16 cellular contexts compared by ENCODE assay signal in genomic region chr3:151393961-151394360, GRCh38. TPM values are rescaled to one million over a fixed set of nuclear protein-coding genes. Genes with fewer than 3 reads are reported as not detected.
DNase-seq lines count a peak whose midpoint lies in the region; ATAC-seq and TF ChIP-seq lines count a peak whose summit lies in the region.
"Had no signal": no experiment of that assay in that cellular context is flagged by ENCODE, and none has a peak within 500 bp of the region (broad histone marks: within the 10 kb centered on the region; RNA-seq: fewer than 3 reads in every experiment).

No MANE protein-coding gene starts in this region.

- TF ChIP-seq CTCF in A673 (conservative IDR thresholded peaks at IDR 0.05; ENCODE audit: low read depth, low read length) (no peak), GM23338 (conservative IDR thresholded peaks at IDR 0.05; ENCODE audit: low read depth in 2 of 2) (no peak), SU-DHL-6 (IDR thresholded peaks at IDR 0.05; ENCODE audit: insufficient read depth, low read length, poor library complexity, severe bottlenecking) (no peak), testis (IDR thresholded peaks at IDR 0.05) (no peak)

- TF ChIP-seq POLR2A in testis (IDR thresholded peaks at IDR 0.05): no peak

- H3F3A ChIP-seq in GM23338 (replicated peaks; ENCODE audit: low read depth) (no peaks in the 10 kb centered on the region), SU-DHL-6 (ENCODE audit: insufficient read depth) (peaks cover 6% of the 10 kb centered on the region)

- no peak for ATAC-seq in GM23338

- no peak overlapping the region for H2AFZ ChIP-seq in GM23338
- H2AFZ ChIP-seq in SU-DHL-6 (ENCODE audit: low read depth, low read length, severe bottlenecking): no peak overlapping the region

- DNase-seq in A673 (ENCODE audit: low spot score) (peak; percentile 31), GM23338 (ENCODE audit: low spot score) (no peak), fibroblast of gingiva (ENCODE audit: low read depth) (peak; percentile 24), islet precursor cell (no peak), iPS-NIHi7 (ENCODE audit: extremely low spot score) (no peak), DMS53 (lab: John Stamatoyannopoulos, UW) (no peak), testis (no peak)
- DNase-seq: C1 segment of cervical spinal cord, DMS 273 treated with DMSO at 0.1 percent for 48 hours, MM.1S, NCI-H1092 treated with DMSO at 0.1 percent for 48 hours, NCI-H2081 treated with DMSO at 0.1 percent for 48 hours, NCI-H510A treated with DMSO at 0.1 percent for 48 hours, NCI-H82 had no signal

- H3K79me2 ChIP-seq in GM23338 (replicated peaks; ENCODE audit: insufficient read depth): no peaks in the 10 kb centered on the region
- H3K79me2 ChIP-seq in SU-DHL-6 (ENCODE audit: insufficient read depth, low read length): peaks cover 3% of the 10 kb centered on the region; the same call in 1 of the 2 replicates

- H3K4me3 ChIP-seq in A673 (ENCODE audit: low read depth, low read length, poor library complexity, severe bottlenecking) (no peak overlapping the region), GM23338 (peak overlapping the region; percentile 11), SU-DHL-6 (ENCODE audit: insufficient read depth, low read length, poor library complexity, severe bottlenecking) (no peak overlapping the region), testis (no peak overlapping the region)

- H3K4me1 Mint-ChIP-seq in GM23338: peaks cover 49% of the 10 kb centered on the region

- H3K9ac ChIP-seq in SU-DHL-6 (ENCODE audit: low read length): 0 out of 2 replicates have a peak overlapping the region, but pooled peaks have one; percentile 22

- H3K27me3 ChIP-seq in A673 (replicated peaks; ENCODE audit: insufficient read depth, low read depth, low read length, poor library complexity): no peaks in the 10 kb centered on the region
- H3K27me3 ChIP-seq in GM23338 (ENCODE audit: insufficient read depth): no peaks in the 10 kb centered on the region
- H3K27me3 ChIP-seq in SU-DHL-6 (ENCODE audit: low read length): no peaks in the 10 kb centered on the region
- H3K27me3 ChIP-seq in testis: no peaks in the 10 kb centered on the region

- intact Hi-C loops in A673 (cut with micrococcal nuclease; ENCODE audit: unreplicated experiment) (no loop called here), testis (cut with DNase I; ENCODE audit: low total_unique reads) (no loop called here)

- H3K9me3 Mint-ChIP-seq in GM23338: no peaks in the 10 kb centered on the region

- CTCF ChIA-PET in A673 (lab: Charles Lee): interaction anchor here (0.5 to 0.6 kb wide), 2 partner anchors 282 to 721 kb away, joined by 4 to 6 read pairs; no protein-coding TSS in a partner anchor

- H3K27ac ChIP-seq in A673 (ENCODE audit: low read depth, low read length, poor library complexity, severe bottlenecking) (no peak overlapping the region), GM23338 (ENCODE audit: low read depth) (peak overlapping the region; percentile 80), SU-DHL-6 (ENCODE audit: low read depth, low read length) (peak overlapping the region; percentile 66), testis (no peak overlapping the region)
- H3K27ac ChIP-seq: 22Rv1 had no signal

- H4K20me1 ChIP-seq in GM23338 (replicated peaks; ENCODE audit: insufficient read depth) (no peaks in the 10 kb centered on the region), SU-DHL-6 (ENCODE audit: low read depth, low read length) (no peaks in the 10 kb centered on the region)

- no peaks in the 10 kb centered on the region for H3K9me2 ChIP-seq in GM23338 (ENCODE audit: insufficient read depth)
- no peaks in the 10 kb centered on the region for H3K9me2 ChIP-seq in SU-DHL-6 (replicated peaks; ENCODE audit: insufficient read depth, low read length)

- H3K27me3 Mint-ChIP-seq in GM23338 (ENCODE audit: insufficient read depth, low read depth, poor library complexity): peaks cover 2% of the 10 kb centered on the region

- H3K4me1 ChIP-seq in A673 (ENCODE audit: insufficient read depth, low read length, poor library complexity, severe bottlenecking) (peaks cover 16% of the 10 kb centered on the region), GM23338 (ENCODE audit: insufficient read depth) (peaks cover 45% of the 10 kb centered on the region), testis (no peaks in the 10 kb centered on the region)

- peaks cover 21% of the 10 kb centered on the region for H3K36me3 Mint-ChIP-seq in GM23338 (ENCODE audit: low read depth)

- H3K4me3 Mint-ChIP-seq in GM23338: peak overlapping the region; percentile 54

- no TSS peak for BruUV-seq in A673 (replicated peaks; lab: Mats Ljungman, UMichigan)

- H3K4me2 ChIP-seq in GM23338 (peak overlapping the region; percentile 45), SU-DHL-6 (ENCODE audit: low read depth, low read length, poor library complexity, severe bottlenecking) (peak overlapping the region; percentile 40)

- no peaks in the 10 kb centered on the region for H3K36me3 ChIP-seq in A673 (ENCODE audit: insufficient read depth, low read length, poor library complexity, severe bottlenecking)
- H3K36me3 ChIP-seq in GM23338 (ENCODE audit: insufficient read depth): no peaks in the 10 kb centered on the region
- H3K36me3 ChIP-seq in SU-DHL-6 (ENCODE audit: low read length): peaks cover 23% of the 10 kb centered on the region; the same call in 1 of the 2 replicates
- H3K36me3 ChIP-seq in testis (ENCODE audit: low read depth, missing control alignments): no peaks in the 10 kb centered on the region

- peak overlapping the region; percentile 93 for H3K27ac Mint-ChIP-seq in GM23338

- POLR2A ChIA-PET in A673 (lab: Charles Lee; ENCODE audit: low non-redundant PET): interaction anchor here (0.6 kb wide), 1 partner anchor 478 kb away, joined by 9 read pairs; no protein-coding TSS in a partner anchor

- 73 to 76% methylated on average over 4 of the region's 4 CpGs for WGBS in testis, 2 donors

- H3K9me3 ChIP-seq in A673 (ENCODE audit: low read depth, low read length, poor library complexity, severe bottlenecking) (no peaks in the 10 kb centered on the region), SU-DHL-6 (ENCODE audit: insufficient read depth, low read length) (no peaks in the 10 kb centered on the region), testis (no peaks in the 10 kb centered on the region)

TF ChIP-seq in GM23338, 12 proteins besides CTCF, POLR2A, EP300 and RAD21:
- TF ChIP-seq NANOG (IDR thresholded peaks at IDR 0.05; ENCODE audit: borderline replicate concordance) (peak; percentile 91; the same call in 1 of the 2 replicates), JUNB (IDR thresholded peaks at IDR 0.05; ENCODE audit: unreplicated experiment) (no peak)

RNA-seq across cellular contexts. Expression of gene P2RY12, which starts 9.4 kb away (rescaled TPM):
- total RNA-seq in A673 (2021) (not detected in 2 replicates), testis (not detected)
- not detected in 2 replicates for total RNA-seq in GM23338 (2014; rRNA removed; shearing (Covaris generic))
- polyA plus RNA-seq in GM23338 (2016; fragmentation: Nextera tagmentation; extraction: Ambion mirVana) (0.40 and 1.1 TPM in 2 replicates), testis (ENCODE audit: insufficient read depth, low read depth, low replicate concordance) (0.47 TPM)

Comparison
In these comparisons a context has a peak if more than half of its experiments do, and no peak if none do; other contexts are left out.
1. DNase-seq: peak in A673 (single experiment) and fibroblast of gingiva (single experiment); none in GM23338 (single experiment), islet precursor cell (single experiment), iPS-NIHi7 (single experiment), DMS53 (single experiment) and testis (single experiment).
2. H3K27ac ChIP-seq: peak in GM23338 (single experiment) and SU-DHL-6 (single experiment); none in A673 (single experiment) and testis (0 of 2).